Comparison of ENCODE assay signal across 1 cellular context in genomic region chr10:133377818-133378250, GRCh38.
TF ChIP-seq lines count a peak whose summit lies in the region.

No MANE protein-coding gene starts in this region.

TF ChIP-seq in WTC11, 78 proteins besides CTCF, POLR2A, EP300 and RAD21 (continued from another document):
- no peak for TF ChIP-seq ARID4B (CRISPR knock-in tag; IDR thresholded peaks at IDR 0.05; ENCODE audit: borderline replicate concordance)
TF ChIP-seq in WTC11: peak in this region for 0.
